In the genomic region with DNA sequence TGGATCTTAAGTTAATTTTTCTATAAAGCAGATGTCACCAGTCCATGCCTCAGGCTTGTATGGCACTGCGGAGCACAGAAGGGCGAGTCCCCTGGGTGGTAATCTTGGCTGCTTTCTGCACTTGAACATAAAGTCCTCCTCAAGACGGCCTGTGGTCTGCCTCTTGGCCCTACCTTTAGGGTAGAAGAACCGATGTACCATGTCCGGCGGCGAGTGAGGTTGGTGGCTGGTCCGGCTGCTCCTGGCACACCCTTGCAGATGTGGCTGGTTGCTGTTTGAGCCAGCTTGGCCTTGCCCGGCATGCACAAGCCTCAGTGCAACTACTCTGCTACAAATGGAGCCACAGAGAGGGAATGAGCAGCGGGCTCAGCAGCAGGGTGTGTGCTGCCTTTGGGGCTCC, we compare ENCODE assay signal across 4 cellular contexts. TPM values are rescaled to one million over a fixed set of nuclear protein-coding genes. Genes with fewer than 3 reads are reported as not detected.
"Had no signal": no experiment of that assay in that cellular context is flagged by ENCODE, and none has a peak within 500 bp of the region (broad histone marks: within the 10 kb centered on the region; RNA-seq: fewer than 3 reads in every experiment).

No MANE protein-coding gene starts in this region.

RNA-seq across cellular contexts. Expression of a gene that starts 56.3 kb away (rescaled TPM):
- total RNA-seq: LHCN-M2, M059J, MCF 10A, NCI-H460 had no signal
